9 cellular contexts compared by ENCODE assay signal in the genomic region with DNA sequence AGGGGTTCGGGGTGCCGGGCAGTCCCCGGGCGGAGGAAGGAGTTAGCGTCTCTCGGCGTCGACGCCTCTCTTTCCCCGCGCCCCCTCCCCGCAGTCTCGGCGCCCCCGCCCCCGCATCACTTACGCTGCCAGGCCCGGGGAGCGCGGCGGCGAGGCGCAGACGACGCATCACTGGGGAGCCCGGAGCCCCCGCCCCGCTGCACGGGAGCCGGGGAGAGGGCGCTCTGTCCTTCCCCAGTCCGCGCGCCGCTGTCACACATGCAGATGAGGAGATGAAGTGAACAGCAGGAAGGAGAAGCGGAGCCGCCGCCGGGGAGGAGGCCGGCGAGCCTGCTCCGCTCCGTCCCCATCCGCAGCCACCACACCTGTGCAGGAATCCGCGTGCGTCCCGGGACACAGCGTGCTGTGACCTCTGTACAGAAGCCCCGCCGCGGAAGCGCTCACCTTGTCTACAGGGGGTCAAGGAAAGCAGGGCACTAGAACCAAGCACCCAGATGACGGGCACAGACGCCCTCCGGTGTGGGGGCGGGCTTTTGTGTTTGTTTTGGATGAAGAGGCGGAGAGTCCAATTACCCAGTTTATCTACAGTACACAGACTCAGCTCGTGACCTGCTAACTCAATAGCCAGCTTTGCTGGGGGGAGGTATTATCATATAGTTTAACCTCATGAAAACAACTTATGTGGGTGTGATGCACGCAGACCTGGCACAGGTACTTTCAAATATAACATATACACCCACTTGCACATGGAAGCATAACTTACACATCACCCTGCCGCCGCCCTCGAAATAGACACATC. TPM values are rescaled to one million over a fixed set of nuclear protein-coding genes. Genes with fewer than 3 reads are reported as not detected.
DNase-seq lines count a peak whose midpoint lies in the region; ATAC-seq, FAIRE-seq and TF ChIP-seq lines count a peak whose summit lies in the region.
"Had no signal": no experiment of that assay in that cellular context is flagged by ENCODE, and none has a peak within 500 bp of the region (broad histone marks: within the 10 kb centered on the region; RNA-seq: fewer than 3 reads in every experiment).

No MANE protein-coding gene starts in this region.

- CTCF ChIA-PET in K562 (lab: Yijun Ruan, JAX; ENCODE audit: low intra/inter-chr PET ratio): interaction anchor here (0.7 kb wide), 1 partner anchor 8 kb away, joined by 3 read pairs; no protein-coding TSS in a partner anchor

- under 1% methylated on average over 38 of the region's 63 CpGs for WGBS in K562 (ENCODE audit: insufficient coverage, low coverage, missing lambda C conversion rate)

- H3K4me3 Mint-ChIP-seq in T-helper 1 cell treated with Interleukin-12 subunit alpha and Interleukin-12 subunit beta and Interleukin-4 antibody, amounts not matched to agents 30 μg/mL and 1 μg/mL, for 36 hours: peak overlapping the region; percentile 40

- H3K27me3 ChIP-seq in HAP-1 (ENCODE audit: low read depth): no peaks in the 10 kb centered on the region
- H3K27me3 ChIP-seq in K562 (ENCODE audit: control insufficient read depth in 2 of 2, insufficient read depth in 2 of 2, low read length in 2 of 2): peaks cover 41 to 70% of the 10 kb centered on the region in 2 experiments

- no peaks in the 10 kb centered on the region for H3K9me3 Mint-ChIP-seq in T-helper 1 cell treated with Interleukin-12 subunit alpha and Interleukin-12 subunit beta and Interleukin-4 antibody, amounts not matched to agents 30 μg/mL and 1 μg/mL, for 36 hours

- H3K9ac ChIP-seq in K562 (ENCODE audit: insufficient read depth in 1 of 2, low read depth in 2 of 2, low read length in 2 of 2): peak overlapping the region in 1 of 2 experiments; percentile 53; a peak in 1 of 4 replicates

- peak overlapping the region; percentile 28 for H3K4me3 ChIP-seq in HAP-1
- peak overlapping the region; percentile 15; the same call in 1 of the 2 replicates for H3K4me3 ChIP-seq in K562

- H2AFZ ChIP-seq in K562 (ENCODE audit: low read depth, low read length): 0 out of 2 replicates have a peak overlapping the region, but pooled peaks have one; percentile 46

- TF ChIP-seq CTCF in K562 (IDR thresholded peaks at IDR 0.05 in 2 of 3, conservative IDR thresholded peaks at IDR 0.05 in 1 of 3; ENCODE audit: insufficient read depth in 2 of 3, low read depth in 1 of 3, low read length in 3 of 3): no peak

- H4K20me1 ChIP-seq in K562 (replicated peaks; ENCODE audit: control insufficient read depth, insufficient read depth, low read length): peaks cover 26% of the 10 kb centered on the region; the same call in 1 of the 2 replicates

- H3K27me3 Mint-ChIP-seq in T-helper 1 cell treated with Interleukin-12 subunit alpha and Interleukin-12 subunit beta and Interleukin-4 antibody, amounts not matched to agents 30 μg/mL and 1 μg/mL, for 36 hours (ENCODE audit: low read depth): peaks cover 71% of the 10 kb centered on the region

- peak overlapping the region; percentile 52 for H3K4me2 ChIP-seq in K562 (ENCODE audit: insufficient read depth, low read length)

- DNase-seq in HAP-1 (ENCODE audit: low spot score in 2 of 2) (peak in 1 of 2 experiments; percentile 67), K562 (ENCODE audit: extremely low read depth in 1 of 4, low spot score in 3 of 4) (peak; percentile 59 to 74 (median 67)), islet precursor cell (peak; percentile 79), GM19239 (ENCODE audit: insufficient read length, low spot score) (no peak), Ammon's horn (ENCODE audit: low spot score) (no peak)
- peak; percentile 57 to 58 for DNase-seq in stimulated activated CD4-positive, alpha-beta T cell treated with anti-CD3 and anti-CD28 coated beads, Interleukin-2, amount 100 ng/mL, for 24 hours

- no peak for TF ChIP-seq RAD21 in K562 (CRISPR knock-in tag; conservative IDR thresholded peaks at IDR 0.05 in 1 of 2, IDR thresholded peaks at IDR 0.05 in 1 of 2)

- no peak overlapping the region for H3K27ac ChIP-seq in K562 (ENCODE audit: extremely low read depth, low read depth, low read length)

- intact Hi-C loops in K562 (cut with micrococcal nuclease): no loop called here

- H3K9me3 ChIP-seq in HAP-1 (no peaks in the 10 kb centered on the region), K562 (replicated peaks; ENCODE audit: control insufficient read depth, insufficient read depth, low read depth, low read length) (no peaks in the 10 kb centered on the region)

- H3K9me1 ChIP-seq in K562 (ENCODE audit: control insufficient read depth, insufficient read depth, low read length): no peaks in the 10 kb centered on the region

- H3K4me1 ChIP-seq in HAP-1 (peaks cover 7% of the 10 kb centered on the region), K562 (replicated peaks in 1 of 2; ENCODE audit: control insufficient read depth in 2 of 2, insufficient read depth in 2 of 2, low read length in 2 of 2) (peaks cover 11 to 19% of the 10 kb centered on the region in 2 experiments)

- no TSS peak for BruUV-seq in K562 (replicated peaks; lab: Mats Ljungman, UMichigan)

- POLR2A ChIA-PET in K562 (lab: Yijun Ruan, JAX): no interaction called here

- H3K4me1 Mint-ChIP-seq in T-helper 1 cell treated with Interleukin-12 subunit alpha and Interleukin-12 subunit beta and Interleukin-4 antibody, amounts not matched to agents 30 μg/mL and 1 μg/mL, for 36 hours (ENCODE audit: low read depth): peaks cover 7% of the 10 kb centered on the region

- ATAC-seq in K562: peak; percentile 81
- no peak for ATAC-seq in HG03565 (IDR thresholded peaks at IDR 0.05; ENCODE audit: unreplicated experiment)

- in situ Hi-C loops in HAP-1 (cut with MboI; ENCODE audit: low sequenced_read_pairs) (no loop called here), K562 (cut with MboI) (no loop called here)

- H3K36me3 Mint-ChIP-seq in T-helper 1 cell treated with Interleukin-12 subunit alpha and Interleukin-12 subunit beta and Interleukin-4 antibody, amounts not matched to agents 30 μg/mL and 1 μg/mL, for 36 hours (ENCODE audit: low read depth): no peaks in the 10 kb centered on the region

- H3K36me3 ChIP-seq in HAP-1 (replicated peaks) (no peaks in the 10 kb centered on the region), K562 (ENCODE audit: control insufficient read depth, insufficient read depth, low read length) (no peaks in the 10 kb centered on the region)

- peak; percentile 73 for FAIRE-seq in K562 (lab: Jason Lieb, UNC)
- FAIRE-seq in GM19239 (lab: Jason Lieb, UNC): no peak

- peak; percentile 67 for TF ChIP-seq EP300 in K562 (IDR thresholded peaks at IDR 0.05; ENCODE audit: low read length)

- H3K79me2 ChIP-seq in K562 (ENCODE audit: control insufficient read depth, insufficient read depth, low read length): no peaks in the 10 kb centered on the region

- TF ChIP-seq POLR2A in K562 (conservative IDR thresholded peaks at IDR 0.05): no peak

- no peak overlapping the region for H3K27ac Mint-ChIP-seq in T-helper 1 cell treated with Interleukin-12 subunit alpha and Interleukin-12 subunit beta and Interleukin-4 antibody, amounts not matched to agents 30 μg/mL and 1 μg/mL, for 36 hours

TF ChIP-seq in K562, 482 proteins besides CTCF, POLR2A, EP300 and RAD21 (continues in another document):
- TF ChIP-seq FOXA1 (IDR thresholded peaks at IDR 0.05; ENCODE audit: borderline replicate concordance) (no peak), POLR3A (IDR thresholded peaks at IDR 0.05; ENCODE audit: borderline replicate concordance, extremely low read depth, insufficient read depth, insufficient read length) (no peak), ETV1 (tag; conservative IDR thresholded peaks at IDR 0.05; ENCODE audit: low read depth) (no peak), ZSCAN32 (CRISPR knock-in tag; IDR thresholded peaks at IDR 0.05) (no peak), HNRNPL (IDR thresholded peaks at IDR 0.05; ENCODE audit: low read depth, low read length) (no peak), ZNF165 (CRISPR knock-in tag; IDR thresholded peaks at IDR 0.05; ENCODE audit: borderline replicate concordance) (no peak), ZFX (CRISPR knock-in tag; IDR thresholded peaks at IDR 0.05) (peak; percentile 54; the same call in 1 of the 2 replicates), COPS2 (conservative IDR thresholded peaks at IDR 0.05) (no peak), ZNF253 (CRISPR knock-in tag; conservative IDR thresholded peaks at IDR 0.05) (no peak)

RNA-seq across cellular contexts. Expression of a gene that starts 12.5 kb away (rescaled TPM):
- total RNA-seq in K562 (2011; cell fraction: chromatin; rRNA removed; ENCODE audit: low replicate concordance): not detected in 2 replicates
- 0.13 TPM in 1 of 2 replicates, not detected in the other for total RNA-seq in K562 (2011; cell fraction: nucleolus; rRNA removed)
- total RNA-seq in K562 (2011; cell fraction: nucleoplasm; rRNA removed): not detected in 2 replicates
- total RNA-seq in K562 (2014; rRNA removed): 0.24 and 0.54 TPM in 2 replicates
- total RNA-seq in K562 (2014; rRNA removed; fragmentation: Illumina TruSeq; extraction: Trizol): not detected in 2 replicates
- not detected in 2 replicates for total RNA-seq in K562 (2015; rRNA removed; fragmentation: Illumina TruSeq; extraction: Trizol)
- total RNA-seq in K562 (2021): 0.04 and 0.16 TPM in 2 replicates
- polyA plus RNA-seq in K562 (2011; rRNA removed): 0.03 TPM in 1 of 2 replicates, not detected in the other
- polyA plus RNA-seq in K562 (2011; cell fraction: cytosol; rRNA removed): 0.07 TPM in 1 of 2 replicates, not detected in the other
- not detected in 2 replicates for polyA plus RNA-seq in K562 (2011; cell fraction: nucleus; rRNA removed)
- polyA plus RNA-seq in K562 (2012): 0.13 and 0.30 TPM in 2 replicates
- not detected in 2 replicates for polyA plus RNA-seq in K562 (2014; fragmentation: Illumina TruSeq; extraction: Trizol)
- under 1 TPM in 1 of 2 experiments, not detected in 1; 0.01 TPM for polyA plus RNA-seq in K562 (2014; fragmentation: Nextera tagmentation; extraction: Ambion mirVana)
- polyA plus RNA-seq in K562 (2014; rRNA removed): not detected in 2 replicates
- polyA minus RNA-seq in K562 (2011; rRNA and poly(A)+ RNA removed): not detected in 2 replicates
- not detected in 2 replicates for polyA minus RNA-seq in K562 (2011; cell fraction: cytosol; rRNA and poly(A)+ RNA removed)
- polyA minus RNA-seq in K562 (2011; cell fraction: nucleus; rRNA and poly(A)+ RNA removed): not detected in 2 replicates
- total RNA-seq: fibroblast of villous mesenchyme had no signal

RNA-seq across cellular contexts. Expression of a gene that starts 22.7 kb away (rescaled TPM):
- 0.40 and 0.90 TPM in 2 replicates for total RNA-seq in K562 (2011; cell fraction: chromatin; rRNA removed; ENCODE audit: low replicate concordance)
- 0.39 and 0.83 TPM in 2 replicates for total RNA-seq in K562 (2011; cell fraction: nucleolus; rRNA removed)
- 0.23 and 0.73 TPM in 2 replicates for total RNA-seq in K562 (2011; cell fraction: nucleoplasm; rRNA removed)
- total RNA-seq in K562 (2014; rRNA removed): 0.05 and 0.29 TPM in 2 replicates
- total RNA-seq in K562 (2014; rRNA removed; fragmentation: Illumina TruSeq; extraction: Trizol): 0.13 and 0.18 TPM in 2 replicates
- 0.14 and 0.15 TPM in 2 replicates for total RNA-seq in K562 (2015; rRNA removed; fragmentation: Illumina TruSeq; extraction: Trizol)
- total RNA-seq in K562 (2021): 0.44 and 0.47 TPM in 2 replicates
- 0.11 and 0.68 TPM in 2 replicates for polyA plus RNA-seq in K562 (2011; rRNA removed)
- 0.19 and 0.37 TPM in 2 replicates for polyA plus RNA-seq in K562 (2011; cell fraction: cytosol; rRNA removed)
- polyA plus RNA-seq in K562 (2011; cell fraction: nucleus; rRNA removed): 0.41 and 0.49 TPM in 2 replicates
- 0.20 and 0.60 TPM in 2 replicates for polyA plus RNA-seq in K562 (2012)
- polyA plus RNA-seq in K562 (2014; fragmentation: Illumina TruSeq; extraction: Trizol): 0.27 and 0.33 TPM in 2 replicates
- under 1 TPM; 0.04 to 0.10 TPM for polyA plus RNA-seq in K562 (2014; fragmentation: Nextera tagmentation; extraction: Ambion mirVana)
- polyA plus RNA-seq in K562 (2014; rRNA removed): 0.19 and 0.45 TPM in 2 replicates
- polyA minus RNA-seq in K562 (2011; rRNA and poly(A)+ RNA removed): 0.28 and 0.39 TPM in 2 replicates
- polyA minus RNA-seq in K562 (2011; cell fraction: cytosol; rRNA and poly(A)+ RNA removed): 0.48 and 0.64 TPM in 2 replicates
- 0.54 and 0.78 TPM in 2 replicates for polyA minus RNA-seq in K562 (2011; cell fraction: nucleus; rRNA and poly(A)+ RNA removed)

Comparison
In these comparisons a context has a peak if more than half of its experiments do, and no peak if none do; other contexts are left out.
1. DNase-seq: peak in K562 (4 of 4), islet precursor cell (single experiment) and stimulated activated CD4-positive, alpha-beta T cell treated with anti-CD3 and anti-CD28 coated beads, Interleukin-2, amount 100 ng/mL, for 24 hours (2 of 2); none in GM19239 (single experiment) and Ammon's horn (single experiment).